ENCODE assay signal across 42 cellular contexts in genomic region chr20:62263396-62263795, GRCh38. TPM values are rescaled to one million over a fixed set of nuclear protein-coding genes. Genes with fewer than 3 reads are reported as not detected.
"Had no signal": no experiment of that assay in that cellular context is flagged by ENCODE, and none has a peak within 500 bp of the region (broad histone marks: within the 10 kb centered on the region; RNA-seq: fewer than 3 reads in every experiment).

No MANE protein-coding gene starts in this region.

- DNase-seq: activated effector memory CD4-positive, alpha-beta T cell treated with anti-CD3 and anti-CD28 coated beads, Interleukin-2, amount 50 U/mL, for 16 hours; activated effector memory CD4-positive, alpha-beta T cell treated with Interleukin-2 at 50 U/mL for 16 hours; activated gamma-delta T cell; activated gamma-delta T cell treated with Interleukin-2 at 50 U/mL for 16 hours; activated naive CD4-positive, alpha-beta T cell; activated naive CD4-positive, alpha-beta T cell treated with anti-CD3 and anti-CD28 coated beads for 36 hours; activated naive CD4-positive, alpha-beta T cell treated with anti-CD3 and anti-CD28 coated beads, Interleukin-2, amount 10 ng/mL, durations not matched to agents 7 days and 5 days; activated naive CD4-positive, alpha-beta T cell treated with anti-CD3 and anti-CD28 coated beads, Interleukin-2, amount 50 U/mL, for 16 hours; activated naive CD4-positive, alpha-beta T cell treated with Interleukin-2 at 50 U/mL for 16 hours; activated naive CD8-positive, alpha-beta T cell treated with anti-CD3 and anti-CD28 coated beads for 36 hours; activated naive CD8-positive, alpha-beta T cell treated with anti-CD3 and anti-CD28 coated beads, Interleukin-2, amount 10 ng/mL, durations not matched to agents 7 days and 5 days; activated naive CD8-positive, alpha-beta T cell treated with anti-CD3 and anti-CD28 coated beads, Interleukin-2, amount 50 U/mL, for 24 hours; activated T-cell treated with anti-CD3 and anti-CD28 coated beads, Interleukin-2, amount 50 U/mL, for 1 hour; activated T-cell treated with anti-CD3 and anti-CD28 coated beads, Interleukin-2, amount 50 U/mL, for 24 hours; activated T-cell treated with anti-CD3 and anti-CD28 coated beads, Interleukin-2, amount 50 U/mL, for 4 hours; activated T-cell treated with anti-CD3 and anti-CD28 coated beads, Interleukin-2, amount 50 U/mL, for 48 hours; activated T-cell treated with anti-CD3 and anti-CD28 coated beads, Interleukin-2, amount 50 U/mL, for 72 hours; adrenal gland; amniotic stem cell; amygdala; anterior cingulate cortex; aorta; body of pancreas; brain microvascular endothelial cell; caudate nucleus; central memory CD4-positive, alpha-beta T cell; cerebellar nuclear complex had no signal

- H3K9me3 Mint-ChIP-seq: activated naive CD4-positive, alpha-beta T cell treated with anti-CD3 and anti-CD28 coated beads, Interleukin-2, amount 10 ng/mL, durations not matched to agents 7 days and 5 days; activated naive CD4-positive, alpha-beta T cell treated with anti-CD3 and anti-CD28 coated beads, Interleukin-2, amount 50 U/mL, for 24 hours; activated naive CD4-positive, alpha-beta T cell treated with anti-CD3 and anti-CD28 coated beads, Interleukin-2, amount 50 U/mL, for 72 hours; activated naive CD8-positive, alpha-beta T cell treated with anti-CD3 and anti-CD28 coated beads for 36 hours; activated naive CD8-positive, alpha-beta T cell treated with anti-CD3 and anti-CD28 coated beads, Interleukin-2, amount 10 ng/mL, durations not matched to agents 7 days and 5 days; activated naive CD8-positive, alpha-beta T cell treated with anti-CD3 and anti-CD28 coated beads, Interleukin-2, amount 50 U/mL, for 24 hours; activated T-cell treated with anti-CD3 and anti-CD28 coated beads, Interleukin-2, amount 50 U/mL, for 24 hours; activated T-cell treated with anti-CD3 and anti-CD28 coated beads, Interleukin-2, amount 50 U/mL, for 4 hours; activated T-cell treated with anti-CD3 and anti-CD28 coated beads, Interleukin-2, amount 50 U/mL, for 72 hours; activated T-helper 1 cell treated with anti-CD3 and anti-CD28 coated beads, Interleukin-12 subunit alpha, Interleukin-12 subunit beta, Interleukin-2, Interleukin-4 antibody, amounts not matched to agents 30 ng/mL and 10 ng/mL and 1 ng/mL, durations not matched to agents 14 hours and 24 hours and 36 hours; activated T-helper 17 cell treated with anti-CD3 and anti-CD28 coated beads, Interleukin-2, amount 50 U/mL, for 72 hours; activated T-helper 2 cell treated with anti-CD3 and anti-CD28 coated beads, Interferon-gamma antibody, Interleukin-2, Interleukin-4, amounts not matched to agents 10 μg/mL and 5 μg/mL and 100 μg/mL, durations not matched to agents 14 hours and 24 hours and 36 hours; central memory CD8-positive, alpha-beta T cell had no signal

- H3K27ac ChIP-seq: adrenal gland, ascending aorta, body of pancreas, brain microvascular endothelial cell, breast epithelium, cardiac muscle cell had no signal

- H3K4me3 ChIP-seq: adrenal gland, ascending aorta, body of pancreas, breast epithelium, cardiac muscle cell had no signal

- FAIRE-seq: astrocyte, bronchial epithelial cell had no signal

- H3K4me3 Mint-ChIP-seq: activated naive CD4-positive, alpha-beta T cell treated with anti-CD3 and anti-CD28 coated beads for 36 hours; activated naive CD4-positive, alpha-beta T cell treated with anti-CD3 and anti-CD28 coated beads, Interleukin-2, amount 10 ng/mL, durations not matched to agents 7 days and 5 days; activated naive CD4-positive, alpha-beta T cell treated with anti-CD3 and anti-CD28 coated beads, Interleukin-2, amount 50 U/mL, for 24 hours; activated naive CD8-positive, alpha-beta T cell; activated naive CD8-positive, alpha-beta T cell treated with anti-CD3 and anti-CD28 coated beads for 36 hours; activated naive CD8-positive, alpha-beta T cell treated with anti-CD3 and anti-CD28 coated beads, Interleukin-2, amount 10 ng/mL, durations not matched to agents 7 days and 5 days; activated naive CD8-positive, alpha-beta T cell treated with anti-CD3 and anti-CD28 coated beads, Interleukin-2, amount 50 U/mL, for 24 hours; activated T-cell treated with anti-CD3 and anti-CD28 coated beads, Interleukin-2, amount 50 U/mL, for 24 hours; activated T-cell treated with anti-CD3 and anti-CD28 coated beads, Interleukin-2, amount 50 U/mL, for 4 hours; activated T-cell treated with anti-CD3 and anti-CD28 coated beads, Interleukin-2, amount 50 U/mL, for 72 hours; activated T-helper 1 cell treated with anti-CD3 and anti-CD28 coated beads, Interleukin-12 subunit alpha, Interleukin-12 subunit beta, Interleukin-2, Interleukin-4 antibody, amounts not matched to agents 30 ng/mL and 10 ng/mL and 1 ng/mL, durations not matched to agents 14 hours and 24 hours and 36 hours; activated T-helper 17 cell treated with anti-CD3 and anti-CD28 coated beads, Interleukin-2, amount 50 U/mL, for 72 hours; brain; central memory CD8-positive, alpha-beta T cell had no signal

- H3K4me1 Mint-ChIP-seq: activated naive CD4-positive, alpha-beta T cell treated with anti-CD3 and anti-CD28 coated beads, Interleukin-2, amount 10 ng/mL, durations not matched to agents 7 days and 5 days; activated naive CD4-positive, alpha-beta T cell treated with anti-CD3 and anti-CD28 coated beads, Interleukin-2, amount 50 U/mL, for 24 hours; activated naive CD8-positive, alpha-beta T cell treated with anti-CD3 and anti-CD28 coated beads for 36 hours; activated naive CD8-positive, alpha-beta T cell treated with anti-CD3 and anti-CD28 coated beads, Interleukin-2, amount 10 ng/mL, durations not matched to agents 7 days and 5 days; activated naive CD8-positive, alpha-beta T cell treated with anti-CD3 and anti-CD28 coated beads, Interleukin-2, amount 50 U/mL, for 24 hours; brain had no signal

- H3K27me3 ChIP-seq: adrenal gland, ascending aorta, body of pancreas, brain microvascular endothelial cell, breast epithelium, cardiac muscle cell had no signal

- H3K27me3 Mint-ChIP-seq: activated naive CD4-positive, alpha-beta T cell treated with anti-CD3 and anti-CD28 coated beads, Interleukin-2, amount 10 ng/mL, durations not matched to agents 7 days and 5 days; activated naive CD4-positive, alpha-beta T cell treated with anti-CD3 and anti-CD28 coated beads, Interleukin-2, amount 50 U/mL, for 24 hours; activated naive CD8-positive, alpha-beta T cell; activated naive CD8-positive, alpha-beta T cell treated with anti-CD3 and anti-CD28 coated beads for 36 hours; activated naive CD8-positive, alpha-beta T cell treated with anti-CD3 and anti-CD28 coated beads, Interleukin-2, amount 10 ng/mL, durations not matched to agents 7 days and 5 days; activated naive CD8-positive, alpha-beta T cell treated with anti-CD3 and anti-CD28 coated beads, Interleukin-2, amount 50 U/mL, for 24 hours; activated T-cell treated with anti-CD3 and anti-CD28 coated beads, Interleukin-2, amount 50 U/mL, for 24 hours; activated T-helper 17 cell treated with anti-CD3 and anti-CD28 coated beads, Interleukin-2, amount 50 U/mL, for 72 hours; brain; central memory CD8-positive, alpha-beta T cell had no signal

- ATAC-seq: activated naive CD4-positive, alpha-beta T cell treated with anti-CD3 and anti-CD28 coated beads, Interleukin-2, amount 50 U/mL, for 72 hours; activated naive CD8-positive, alpha-beta T cell treated with anti-CD3 and anti-CD28 coated beads, Interleukin-2, amount 50 U/mL, for 24 hours; activated T-cell treated with anti-CD3 and anti-CD28 coated beads, Interleukin-2, amount 50 U/mL, for 4 hours; activated T-cell treated with anti-CD3 and anti-CD28 coated beads, Interleukin-2, amount 50 U/mL, for 72 hours; activated T-helper 17 cell treated with anti-CD3 and anti-CD28 coated beads, Interleukin-2, amount 50 U/mL, for 72 hours; body of pancreas had no signal

- H3K9me3 ChIP-seq: adrenal gland, ascending aorta, body of pancreas, breast epithelium had no signal

- H3K4me1 ChIP-seq: body of pancreas, breast epithelium had no signal

- H3K27ac Mint-ChIP-seq: activated naive CD4-positive, alpha-beta T cell treated with anti-CD3 and anti-CD28 coated beads, Interleukin-2, amount 50 U/mL, for 24 hours; activated naive CD4-positive, alpha-beta T cell treated with anti-CD3 and anti-CD28 coated beads, Interleukin-2, amount 50 U/mL, for 72 hours; activated naive CD8-positive, alpha-beta T cell; activated naive CD8-positive, alpha-beta T cell treated with anti-CD3 and anti-CD28 coated beads for 36 hours; activated naive CD8-positive, alpha-beta T cell treated with anti-CD3 and anti-CD28 coated beads, Interleukin-2, amount 10 ng/mL, durations not matched to agents 7 days and 5 days; activated naive CD8-positive, alpha-beta T cell treated with anti-CD3 and anti-CD28 coated beads, Interleukin-2, amount 50 U/mL, for 24 hours; activated T-cell treated with anti-CD3 and anti-CD28 coated beads, Interleukin-2, amount 50 U/mL, for 24 hours; activated T-cell treated with anti-CD3 and anti-CD28 coated beads, Interleukin-2, amount 50 U/mL, for 72 hours; activated T-helper 1 cell treated with anti-CD3 and anti-CD28 coated beads, Interleukin-12 subunit alpha, Interleukin-12 subunit beta, Interleukin-2, Interleukin-4 antibody, amounts not matched to agents 30 ng/mL and 10 ng/mL and 1 ng/mL, durations not matched to agents 14 hours and 24 hours and 36 hours; activated T-helper 17 cell treated with anti-CD3 and anti-CD28 coated beads, Interleukin-2, amount 50 U/mL, for 72 hours; activated T-helper 2 cell treated with anti-CD3 and anti-CD28 coated beads, Interferon-gamma antibody, Interleukin-2, Interleukin-4, amounts not matched to agents 10 μg/mL and 5 μg/mL and 100 μg/mL, durations not matched to agents 14 hours and 24 hours and 36 hours; brain had no signal

RNA-seq across cellular contexts. Expression of gene HRH3, which starts 43.3 kb away (rescaled TPM):
- total RNA-seq: activated naive CD4-positive, alpha-beta T cell treated with anti-CD3 and anti-CD28 coated beads for 36 hours; activated naive CD4-positive, alpha-beta T cell treated with anti-CD3 and anti-CD28 coated beads, Interleukin-2, amount 50 U/mL, for 72 hours; activated naive CD8-positive, alpha-beta T cell treated with anti-CD3 and anti-CD28 coated beads for 36 hours; activated naive CD8-positive, alpha-beta T cell treated with anti-CD3 and anti-CD28 coated beads, Interleukin-2, amount 10 ng/mL, durations not matched to agents 7 days and 5 days; activated T-cell treated with anti-CD3 and anti-CD28 coated beads, Interleukin-2, amount 50 U/mL, for 4 hours; activated T-cell treated with anti-CD3 and anti-CD28 coated beads, Interleukin-2, amount 50 U/mL, for 72 hours; activated T-helper 1 cell treated with anti-CD3 and anti-CD28 coated beads, Interleukin-12 subunit alpha, Interleukin-12 subunit beta, Interleukin-2, Interleukin-4 antibody, amounts not matched to agents 30 ng/mL and 10 ng/mL and 1 ng/mL, durations not matched to agents 14 hours and 24 hours and 36 hours; activated T-helper 17 cell treated with anti-CD3 and anti-CD28 coated beads, Interleukin-2, amount 50 U/mL, for 72 hours; activated T-helper 2 cell treated with anti-CD3 and anti-CD28 coated beads, Interferon-gamma antibody, Interleukin-2, Interleukin-4, amounts not matched to agents 10 μg/mL and 5 μg/mL and 100 μg/mL, durations not matched to agents 14 hours and 24 hours and 36 hours; aorta; breast epithelium; bronchial epithelial cell; cardiac muscle cell; cardiac septum; chondrocyte had no signal
- polyA plus RNA-seq: aorta, cardiac muscle cell had no signal
